ENCODE assay signal across 8 cellular contexts in genomic region chr1:167687919-167688519, GRCh38. TPM values are rescaled to one million over a fixed set of nuclear protein-coding genes. Genes with fewer than 3 reads are reported as not detected.
DNase-seq lines count a peak whose midpoint lies in the region; ATAC-seq and TF ChIP-seq lines count a peak whose summit lies in the region.

No MANE protein-coding gene starts in this region.

- peaks cover 13 to 41% (median 26%) of the 10 kb centered on the region in 4 donors for H3K4me1 Mint-ChIP-seq in CD4-positive, CD25-positive, alpha-beta regulatory T cell
- H3K4me1 Mint-ChIP-seq in activated naive CD4-positive, alpha-beta T cell treated with anti-CD3 and anti-CD28 coated beads, Interleukin-2, amount 50 U/mL, for 24 hours: peaks cover 16% of the 10 kb centered on the region

- H3K4me1 ChIP-seq in CD4-positive, CD25-positive, alpha-beta regulatory T cell (ENCODE audit: control insufficient read depth, insufficient read depth, low read length, poor library complexity, severe bottlenecking): peaks cover 5% of the 10 kb centered on the region
- no peaks in the 10 kb centered on the region for H3K4me1 ChIP-seq in aorta (ENCODE audit: control insufficient read depth in 1 of 2, insufficient read depth in 2 of 2, low read length in 2 of 2)

- DNase-seq in CD4-positive, CD25-positive, alpha-beta regulatory T cell: peak; percentile 65 to 86 (median 76)
- peak; percentile 96 for DNase-seq in NAMALWA (ENCODE audit: low spot score)
- no peak for DNase-seq in Right ventricle myocardium superior
- peak; percentile 80 for DNase-seq in putamen (ENCODE audit: low spot score)
- peak in 1 of 2 donors; percentile 71 for DNase-seq in aorta

- peak overlapping the region; percentile 18 to 64 (median 33) for H3K27ac Mint-ChIP-seq in CD4-positive, CD25-positive, alpha-beta regulatory T cell
- peak overlapping the region; percentile 30 for H3K27ac Mint-ChIP-seq in activated naive CD4-positive, alpha-beta T cell treated with anti-CD3 and anti-CD28 coated beads, Interleukin-2, amount 50 U/mL, for 24 hours

- H3K36me3 ChIP-seq in CD4-positive, CD25-positive, alpha-beta regulatory T cell (ENCODE audit: control insufficient read depth, insufficient read depth, low read length): peaks cover 92% of the 10 kb centered on the region
- H3K36me3 ChIP-seq in aorta (ENCODE audit: control insufficient read depth in 1 of 2, insufficient read depth in 2 of 2, low read length in 1 of 2): no peaks in the 10 kb centered on the region

- H3K4me3 ChIP-seq in CD4-positive, CD25-positive, alpha-beta regulatory T cell (ENCODE audit: low read depth, low read length): no peak overlapping the region
- H3K4me3 ChIP-seq in aorta (ENCODE audit: low read length in 2 of 2): no peak overlapping the region

- peaks cover 63% of the 10 kb centered on the region for H3K36me3 Mint-ChIP-seq in CD4-positive, CD25-positive, alpha-beta regulatory T cell
- H3K36me3 Mint-ChIP-seq in activated naive CD4-positive, alpha-beta T cell treated with anti-CD3 and anti-CD28 coated beads, Interleukin-2, amount 50 U/mL, for 24 hours: peaks cover 18% of the 10 kb centered on the region

- no peaks in the 10 kb centered on the region for H3K27me3 ChIP-seq in CD4-positive, CD25-positive, alpha-beta regulatory T cell (ENCODE audit: control insufficient read depth, insufficient read depth, low read length)
- H3K27me3 ChIP-seq in aorta (ENCODE audit: control insufficient read depth in 1 of 2, insufficient read depth in 2 of 2, low read length in 1 of 2): no peaks in the 10 kb centered on the region

- H3K27me3 Mint-ChIP-seq in CD4-positive, CD25-positive, alpha-beta regulatory T cell: no peaks in the 10 kb centered on the region
- H3K27me3 Mint-ChIP-seq in activated naive CD4-positive, alpha-beta T cell treated with anti-CD3 and anti-CD28 coated beads, Interleukin-2, amount 50 U/mL, for 24 hours: no peaks in the 10 kb centered on the region

- peak overlapping the region in 1 of 4 donors; percentile 43 for H3K4me3 Mint-ChIP-seq in CD4-positive, CD25-positive, alpha-beta regulatory T cell
- no peak overlapping the region for H3K4me3 Mint-ChIP-seq in activated naive CD4-positive, alpha-beta T cell treated with anti-CD3 and anti-CD28 coated beads, Interleukin-2, amount 50 U/mL, for 24 hours

- 20 to 21% methylated on average over 7 of the region's 7 CpGs for WGBS in aorta, 2 donors

- intact Hi-C loops in Right ventricle myocardium superior (cut with DNase I) (loop anchor here (2.0 kb wide), 1 partner anchor 87 kb away; no protein-coding TSS in a partner anchor), aorta (cut with DNase I) (loop anchor here (1.0 to 5.0 kb wide), 3 partner anchors 88 to 131 kb away; no protein-coding TSS in a partner anchor)

- ATAC-seq in CD4-positive, CD25-positive, alpha-beta regulatory T cell (ENCODE audit: low read depth in 2 of 2): peak; percentile 56 to 74
- ATAC-seq in GM21390 (IDR thresholded peaks at IDR 0.05; ENCODE audit: unreplicated experiment) (peak; percentile 74), SK-N-SH treated with all-trans-retinoic acid at 6 μM for 48 hours (peak; percentile 60), Right ventricle myocardium superior (ENCODE audit: poor library complexity) (peak; percentile 51), aorta (ENCODE audit: low FRiP score) (peak; percentile 77)

- H3K9me3 Mint-ChIP-seq in CD4-positive, CD25-positive, alpha-beta regulatory T cell: no peaks in the 10 kb centered on the region
- H3K9me3 Mint-ChIP-seq in activated naive CD4-positive, alpha-beta T cell treated with anti-CD3 and anti-CD28 coated beads, Interleukin-2, amount 50 U/mL, for 24 hours: no peaks in the 10 kb centered on the region

- no peaks in the 10 kb centered on the region for H3K9me3 ChIP-seq in CD4-positive, CD25-positive, alpha-beta regulatory T cell (ENCODE audit: control insufficient read depth in 2 of 2, low read length in 2 of 2)
- no peaks in the 10 kb centered on the region for H3K9me3 ChIP-seq in aorta (ENCODE audit: control insufficient read depth, low read length)

- peak overlapping the region; percentile 9 for H3K27ac ChIP-seq in CD4-positive, CD25-positive, alpha-beta regulatory T cell (ENCODE audit: insufficient read depth, low read length, poor library complexity, severe bottlenecking)
- no peak overlapping the region for H3K27ac ChIP-seq in aorta (ENCODE audit: low read depth in 1 of 2, low read length in 2 of 2)

TF ChIP-seq in SK-N-SH treated with all-trans-retinoic acid at 6 μM for 48 hours, 23 proteins besides CTCF, POLR2A, EP300 and RAD21:
- no peak for TF ChIP-seq ESRRG (CRISPR knock-in tag; IDR thresholded peaks at IDR 0.05)
- no peak for TF ChIP-seq GLIS3 (CRISPR knock-in tag; IDR thresholded peaks at IDR 0.05)
- TF ChIP-seq TCF4 (CRISPR knock-in tag; IDR thresholded peaks at IDR 0.05; ENCODE audit: borderline replicate concordance): no peak

RNA-seq across cellular contexts. Expression of gene MPZL1, which starts 33.8 kb away (rescaled TPM):
- total RNA-seq in CD4-positive, CD25-positive, alpha-beta regulatory T cell: 3.3 TPM
- 10 to 100 TPM in 1 of 4 donors, 1 to 10 TPM in 3; 6.5 to 10.0 (median 9.2) TPM for polyA plus RNA-seq in CD4-positive, CD25-positive, alpha-beta regulatory T cell
- 34.4 TPM for total RNA-seq in Right ventricle myocardium superior
- 100 to 1,000 TPM; 101 to 148 TPM for total RNA-seq in aorta
- polyA plus RNA-seq in aorta: 10 to 100 TPM; 21.7 to 58.8 TPM

RNA-seq across cellular contexts. Expression of gene RCSD1, which starts 58.0 kb away (rescaled TPM):
- 174 TPM for total RNA-seq in CD4-positive, CD25-positive, alpha-beta regulatory T cell
- polyA plus RNA-seq in CD4-positive, CD25-positive, alpha-beta regulatory T cell: 100 to 1,000 TPM; 207 to 251 (median 233) TPM
- total RNA-seq in Right ventricle myocardium superior: 42.9 TPM
- total RNA-seq in aorta: 10 to 100 TPM; 11.2 to 17.9 TPM
- 1 to 10 TPM; 8.7 to 9.9 TPM for polyA plus RNA-seq in aorta
